ENCODE assay signal across 25 cellular contexts in genomic region chr13:64186503-64186902, GRCh38.
"Had no signal": no experiment of that assay in that cellular context is flagged by ENCODE, and none has a peak within 500 bp of the region (broad histone marks: within the 10 kb centered on the region; RNA-seq: fewer than 3 reads in every experiment).

No MANE protein-coding gene starts in this region.

- DNase-seq: activated CD4-positive, alpha-beta T cell treated with anti-CD3 and anti-CD28 coated beads for 36 hours; activated CD4-positive, alpha-beta T cell treated with anti-CD3 and anti-CD28 coated beads, Interleukin-2, amount 50 U/mL, for 4 hours; activated CD8-positive, alpha-beta memory T cell treated with anti-CD3 and anti-CD28 coated beads, Interleukin-2, amount 50 U/mL, for 48 hours; activated CD8-positive, alpha-beta T cell treated with anti-CD3 and anti-CD28 coated beads, Interleukin-2, amount 10 ng/mL, durations not matched to agents 7 days and 5 days; activated effector memory CD4-positive, alpha-beta T cell treated with Interleukin-2 at 50 U/mL for 16 hours; activated naive CD4-positive, alpha-beta T cell; activated T-cell treated with anti-CD3 and anti-CD28 coated beads, Interleukin-2, amount 50 U/mL, for 1 hour; amygdala; cerebellar nuclear complex; Karpas-422; MM.1S; NCI-H1105; NCI-H1436; NCI-H1694 treated with DMSO at 0.1 percent for 48 hours; NCI-H2081; NCI-H2171; NCI-H2227 treated with DMSO at 0.1 percent for 48 hours; NCI-H526 treated with DMSO at 0.1 percent for 48 hours; NCI-H82; SIG-M5; T-helper 1 cell; WERI-Rb-1 had no signal

- H3K36me3 ChIP-seq: cardiac muscle cell, WERI-Rb-1 had no signal

- H3K4me1 Mint-ChIP-seq: activated CD4-positive, alpha-beta T cell treated with anti-CD3 and anti-CD28 coated beads for 36 hours; activated naive CD4-positive, alpha-beta T cell treated with anti-CD3 and anti-CD28 coated beads, Interleukin-2, amount 50 U/mL, for 24 hours; brain had no signal

- H3K27me3 ChIP-seq: cardiac muscle cell had no signal

- H3K4me3 ChIP-seq: cardiac muscle cell had no signal

- H3K36me3 Mint-ChIP-seq: activated naive CD4-positive, alpha-beta T cell treated with anti-CD3 and anti-CD28 coated beads, Interleukin-2, amount 50 U/mL, for 24 hours; brain had no signal

- H3K27ac ChIP-seq: cardiac muscle cell, WERI-Rb-1 had no signal

- H3K27me3 Mint-ChIP-seq: activated CD4-positive, alpha-beta T cell treated with anti-CD3 and anti-CD28 coated beads for 36 hours; activated naive CD4-positive, alpha-beta T cell treated with anti-CD3 and anti-CD28 coated beads, Interleukin-2, amount 50 U/mL, for 24 hours; brain had no signal

- H3K27ac Mint-ChIP-seq: activated CD4-positive, alpha-beta T cell treated with anti-CD3 and anti-CD28 coated beads for 36 hours; activated CD8-positive, alpha-beta T cell treated with anti-CD3 and anti-CD28 coated beads, Interleukin-2, amount 10 ng/mL, durations not matched to agents 7 days and 5 days; activated naive CD4-positive, alpha-beta T cell treated with anti-CD3 and anti-CD28 coated beads, Interleukin-2, amount 50 U/mL, for 24 hours; brain had no signal

- H3K4me3 Mint-ChIP-seq: activated CD4-positive, alpha-beta T cell treated with anti-CD3 and anti-CD28 coated beads for 36 hours; activated CD8-positive, alpha-beta T cell treated with anti-CD3 and anti-CD28 coated beads, Interleukin-2, amount 10 ng/mL, durations not matched to agents 7 days and 5 days; activated naive CD4-positive, alpha-beta T cell treated with anti-CD3 and anti-CD28 coated beads, Interleukin-2, amount 50 U/mL, for 24 hours; brain had no signal

- H3K9me3 Mint-ChIP-seq: activated naive CD4-positive, alpha-beta T cell treated with anti-CD3 and anti-CD28 coated beads, Interleukin-2, amount 50 U/mL, for 24 hours; brain had no signal

- ATAC-seq: activated CD4-positive, alpha-beta T cell treated with anti-CD3 and anti-CD28 coated beads for 36 hours; activated CD8-positive, alpha-beta T cell treated with anti-CD3 and anti-CD28 coated beads, Interleukin-2, amount 10 ng/mL, durations not matched to agents 7 days and 5 days had no signal
